ENCODE assay signal across 27 cellular contexts in genomic region chr18:55310863-55311262, GRCh38.
"Had no signal": no experiment of that assay in that cellular context is flagged by ENCODE, and none has a peak within 500 bp of the region (broad histone marks: within the 10 kb centered on the region; RNA-seq: fewer than 3 reads in every experiment).

No MANE protein-coding gene starts in this region.

- ATAC-seq: activated T-cell treated with anti-CD3 and anti-CD28 coated beads, Interleukin-2, amount 50 U/mL, for 4 hours; PC-3; T-cell had no signal

- FAIRE-seq: astrocyte, RCC 7860, TTC549 had no signal

- H3K4me1 Mint-ChIP-seq: activated CD4-positive, alpha-beta T cell treated with anti-CD3 and anti-CD28 coated beads, Interleukin-2, amount 10 ng/mL, durations not matched to agents 7 days and 5 days; central memory CD8-positive, alpha-beta T cell; T-cell had no signal

- H3K27ac Mint-ChIP-seq: activated CD4-positive, alpha-beta memory T cell treated with anti-CD3 and anti-CD28 coated beads for 36 hours; activated CD4-positive, alpha-beta T cell treated with anti-CD3 and anti-CD28 coated beads, Interleukin-2, amount 10 ng/mL, durations not matched to agents 7 days and 5 days; activated naive CD8-positive, alpha-beta T cell; T-cell had no signal

- H3K27me3 Mint-ChIP-seq: activated CD4-positive, alpha-beta memory T cell treated with anti-CD3 and anti-CD28 coated beads for 36 hours; activated CD4-positive, alpha-beta T cell treated with anti-CD3 and anti-CD28 coated beads, Interleukin-2, amount 10 ng/mL, durations not matched to agents 7 days and 5 days; brain; central memory CD8-positive, alpha-beta T cell; T-cell had no signal

- DNase-seq: activated CD4-positive, alpha-beta memory T cell treated with anti-CD3 and anti-CD28 coated beads for 36 hours; activated CD4-positive, alpha-beta T cell treated with anti-CD3 and anti-CD28 coated beads, Interleukin-2, amount 10 ng/mL, durations not matched to agents 7 days and 5 days; activated CD4-positive, CD25-positive, alpha-beta regulatory T cell; activated CD8-positive, alpha-beta memory T cell treated with anti-CD3 and anti-CD28 coated beads for 24 hours; activated gamma-delta T cell; activated naive CD4-positive, alpha-beta T cell treated with anti-CD3 and anti-CD28 coated beads for 36 hours; activated T-cell treated with anti-CD3 and anti-CD28 coated beads, Interleukin-2, amount 50 U/mL, for 4 hours; amygdala; Karpas-422; MM.1S; NCI-H1105; NCI-H1436 treated with DMSO at 0.1 percent for 48 hours; NCI-H187; NCI-H2081 treated with DMSO at 0.1 percent for 48 hours; NCI-H446; NCI-H524; PC-3; SHP77 treated with DMSO at 0.1 percent for 48 hours; T-cell; T-helper 2 cell; T1000 had no signal

- H3K36me3 Mint-ChIP-seq: activated CD4-positive, alpha-beta memory T cell treated with anti-CD3 and anti-CD28 coated beads for 36 hours; activated naive CD8-positive, alpha-beta T cell; brain; T-cell had no signal

- H3K4me3 Mint-ChIP-seq: activated CD4-positive, alpha-beta memory T cell treated with anti-CD3 and anti-CD28 coated beads for 36 hours; activated CD4-positive, alpha-beta T cell treated with anti-CD3 and anti-CD28 coated beads, Interleukin-2, amount 10 ng/mL, durations not matched to agents 7 days and 5 days; activated naive CD4-positive, alpha-beta T cell treated with anti-CD3 and anti-CD28 coated beads for 36 hours; activated naive CD8-positive, alpha-beta T cell; activated T-cell treated with anti-CD3 and anti-CD28 coated beads, Interleukin-2, amount 50 U/mL, for 4 hours; central memory CD8-positive, alpha-beta T cell; T-cell had no signal

- H3K9me3 Mint-ChIP-seq: activated CD4-positive, alpha-beta memory T cell treated with anti-CD3 and anti-CD28 coated beads for 36 hours; activated CD4-positive, alpha-beta T cell treated with anti-CD3 and anti-CD28 coated beads, Interleukin-2, amount 10 ng/mL, durations not matched to agents 7 days and 5 days; activated naive CD4-positive, alpha-beta T cell treated with anti-CD3 and anti-CD28 coated beads for 36 hours; activated T-cell treated with anti-CD3 and anti-CD28 coated beads, Interleukin-2, amount 50 U/mL, for 4 hours; brain; T-cell had no signal
